17 cellular contexts compared by ENCODE assay signal in genomic region chr1:77831566-77831965, GRCh38. TPM values are rescaled to one million over a fixed set of nuclear protein-coding genes. Genes with fewer than 3 reads are reported as not detected.
A peak's percentile ranks its signal among the peaks of the same experiment; 100 is the strongest.
DNase-seq lines count a peak whose midpoint lies in the region; ATAC-seq and TF ChIP-seq lines count a peak whose summit lies in the region.
"Had no signal": no experiment of that assay in that cellular context is flagged by ENCODE, and none has a peak within 500 bp of the region (broad histone marks: within the 10 kb centered on the region; RNA-seq: fewer than 3 reads in every experiment).

No MANE protein-coding gene starts in this region.

- peak; percentile 45 for DNase-seq in adipocyte (ENCODE audit: low read depth)
- DNase-seq in fibroblast of lung (ENCODE audit: low read depth in 2 of 2), result peak; percentile 45 to 58
- DNase-seq in activated effector memory CD4-positive, alpha-beta T cell treated with Interleukin-2 at 50 U/mL for 16 hours, result no peak
- no peak for DNase-seq in colonic mucosa
- DNase-seq in activated CD4-positive, alpha-beta T cell treated with anti-CD3 and anti-CD28 coated beads for 1 hour, result no peak
- DNase-seq: activated CD4-positive, alpha-beta T cell treated with anti-CD3 and anti-CD28 coated beads for 4 hours; activated T-cell treated with anti-CD3 and anti-CD28 coated beads, Interleukin-2, amount 50 U/mL, for 1 hour; effector CD8-positive, alpha-beta T cell; H9; KG1; NCI-H1436 treated with DMSO at 0.1 percent for 48 hours; nephron progenitor cell; OCI-M1; T-helper 17 cell had no signal

- H3K9me3 ChIP-seq in adipocyte (ENCODE audit: control insufficient read depth, low read length) (no peaks in the 10 kb centered on the region), fibroblast of lung (ENCODE audit: control insufficient read depth, insufficient read depth, low read depth, low read length) (no peaks in the 10 kb centered on the region), colonic mucosa (no peaks in the 10 kb centered on the region)

- H3K36me3 ChIP-seq in ACC112 (ENCODE audit: insufficient read depth, low read length) (0 out of 2 replicates have a peak, but pooled peaks cover 3% of the 10 kb centered on the region), adipocyte (ENCODE audit: control insufficient read depth, insufficient read depth, low read length, severe bottlenecking) (peaks cover 4% of the 10 kb centered on the region), fibroblast of lung (ENCODE audit: control insufficient read depth, insufficient read depth, low read length) (no peaks in the 10 kb centered on the region), rectal smooth muscle tissue (ENCODE audit: control insufficient read depth, insufficient read depth, low read length) (no peaks in the 10 kb centered on the region), colonic mucosa (no peaks in the 10 kb centered on the region)

- no peak for ATAC-seq in GM18907 (IDR thresholded peaks at IDR 0.05; ENCODE audit: unreplicated experiment)
- ATAC-seq: T-helper 17 cell had no signal

- peak overlapping the region; percentile 46 for H3K4me2 ChIP-seq in fibroblast of lung (ENCODE audit: extremely low read depth, insufficient read depth, low read length)

- intact Hi-C loops in colonic mucosa (cut with DNase I), result loop anchor here (5.0 kb wide), 2 partner anchors 56 to 71 kb away; partner anchors contain the start of gene NEXN

- TF ChIP-seq CTCF in fibroblast of lung (conservative IDR thresholded peaks at IDR 0.05 in 1 of 2, IDR thresholded peaks at IDR 0.05 in 1 of 2; ENCODE audit: low read depth in 1 of 2, low read length in 2 of 2) (no peak), colonic mucosa (IDR thresholded peaks at IDR 0.05) (no peak)

- H3K27ac ChIP-seq in ACC112 (ENCODE audit: low read depth, low read length) (peak overlapping the region; percentile 96), fibroblast of lung (ENCODE audit: insufficient read depth, low read length) (peak overlapping the region; percentile 73), rectal smooth muscle tissue (ENCODE audit: low read depth, low read length) (peak overlapping the region; percentile 83), colonic mucosa (no peak overlapping the region)

- peak overlapping the region; percentile 38; the same call in 1 of the 2 replicates for H3K4me3 ChIP-seq in ACC112 (ENCODE audit: low read depth, low read length)
- H3K4me3 ChIP-seq in adipocyte (ENCODE audit: low read length), result peak overlapping the region; percentile 43
- H3K4me3 ChIP-seq in fibroblast of lung (replicated peaks in 1 of 4; ENCODE audit: control extremely low read depth in 1 of 4, insufficient read depth in 1 of 4, low read depth in 3 of 4, low read length in 4 of 4), result peak overlapping the region in 1 of 4 experiments; percentile 1
- H3K4me3 ChIP-seq in rectal smooth muscle tissue (ENCODE audit: low read length), result no peak overlapping the region
- no peak overlapping the region for H3K4me3 ChIP-seq in colonic mucosa

- peak overlapping the region; percentile 57 for H2AFZ ChIP-seq in ACC112 (ENCODE audit: low read length, unreplicated experiment)
- H2AFZ ChIP-seq in fibroblast of lung (ENCODE audit: low read length), result no peak overlapping the region

- H3K9ac ChIP-seq in adipocyte (ENCODE audit: low read length) (peak overlapping the region; percentile 85), fibroblast of lung (ENCODE audit: insufficient read depth, low read length) (no peak overlapping the region), rectal smooth muscle tissue (ENCODE audit: low read length) (no peak overlapping the region), colonic mucosa (ENCODE audit: low read depth in 2 of 2, low read length in 2 of 2) (no peak overlapping the region)

- H3K27me3 ChIP-seq in ACC112 (ENCODE audit: insufficient read depth, low read length), result no peaks in the 10 kb centered on the region
- H3K27me3 ChIP-seq in adipocyte (replicated peaks; ENCODE audit: control insufficient read depth, insufficient read depth, low read length), result no peaks in the 10 kb centered on the region
- no peaks in the 10 kb centered on the region for H3K27me3 ChIP-seq in fibroblast of lung (ENCODE audit: control insufficient read depth, insufficient read depth, low read length)
- no peaks in the 10 kb centered on the region for H3K27me3 ChIP-seq in rectal smooth muscle tissue (ENCODE audit: control insufficient read depth, insufficient read depth, low read length)
- no peaks in the 10 kb centered on the region for H3K27me3 ChIP-seq in colonic mucosa

- peaks cover 58% of the 10 kb centered on the region for H3K4me1 ChIP-seq in ACC112 (ENCODE audit: control insufficient read depth, insufficient read depth, low read length, unreplicated experiment)
- peaks cover 62% of the 10 kb centered on the region for H3K4me1 ChIP-seq in adipocyte (ENCODE audit: control insufficient read depth, insufficient read depth, low read length)
- H3K4me1 ChIP-seq in fibroblast of lung (ENCODE audit: control insufficient read depth, extremely low read depth, insufficient read depth, low read length), result peaks cover 17% of the 10 kb centered on the region
- H3K4me1 ChIP-seq in rectal smooth muscle tissue (ENCODE audit: control insufficient read depth, insufficient read depth, low read length), result peaks cover 29% of the 10 kb centered on the region
- peaks cover 9% of the 10 kb centered on the region for H3K4me1 ChIP-seq in colonic mucosa

- no peaks in the 10 kb centered on the region for H4K20me1 ChIP-seq in fibroblast of lung (ENCODE audit: control insufficient read depth, extremely low read depth, insufficient read depth, low read length)

- H3K79me2 ChIP-seq in ACC112 (ENCODE audit: control insufficient read depth, insufficient read depth, low read length, unreplicated experiment), result no peaks in the 10 kb centered on the region
- no peaks in the 10 kb centered on the region for H3K79me2 ChIP-seq in fibroblast of lung (ENCODE audit: control insufficient read depth, insufficient read depth, low read length)

RNA-seq across cellular contexts. Expression of gene MIGA1, which starts 52.1 kb away (rescaled TPM):
- total RNA-seq in fibroblast of lung (10.5 and 14.0 TPM in 2 replicates), colonic mucosa (10 to 100 TPM in 1 of 2 donors, 1 to 10 TPM in 1; 10.0 to 16.2 TPM)
- polyA plus RNA-seq in fibroblast of lung, result 7.6 and 10.3 TPM in 2 replicates
- polyA plus RNA-seq in fibroblast of lung (2012), result 6.3 and 8.7 TPM in 2 replicates
- 5.9 and 8.0 TPM in 2 replicates for polyA minus RNA-seq in fibroblast of lung (ENCODE audit: low replicate concordance)

RNA-seq across cellular contexts. Expression of gene NEXN, which starts 56.9 kb away (rescaled TPM):
- total RNA-seq in fibroblast of lung (16.2 and 24.4 TPM in 2 replicates), colonic mucosa (10 to 100 TPM in 1 of 2 donors, 1 to 10 TPM in 1; 1.0 to 10.9 TPM)
- 36.3 and 49.0 TPM in 2 replicates for polyA plus RNA-seq in fibroblast of lung
- polyA plus RNA-seq in fibroblast of lung (2012), result 83.2 and 112 TPM in 2 replicates
- 1.6 and 3.1 TPM in 2 replicates for polyA minus RNA-seq in fibroblast of lung (ENCODE audit: low replicate concordance)

Comparison
In these comparisons a context has a peak if more than half of its experiments do, and no peak if none do; other contexts are left out.
1. H3K4me3 ChIP-seq: peak in ACC112 (single experiment) and adipocyte (single experiment); none in rectal smooth muscle tissue (single experiment) and colonic mucosa (single experiment).
2. DNase-seq: peak in adipocyte (single experiment) and fibroblast of lung (2 of 2); none in activated effector memory CD4-positive, alpha-beta T cell treated with Interleukin-2 at 50 U/mL for 16 hours (single experiment), colonic mucosa (single experiment) and activated CD4-positive, alpha-beta T cell treated with anti-CD3 and anti-CD28 coated beads for 1 hour (single experiment).